28 cellular contexts compared by ENCODE assay signal in genomic region chr22:46992121-46992731, GRCh38.
DNase-seq lines count a peak whose midpoint lies in the region; ATAC-seq, FAIRE-seq and TF ChIP-seq lines count a peak whose summit lies in the region.
"Had no signal": no experiment of that assay in that cellular context is flagged by ENCODE, and none has a peak within 500 bp of the region (broad histone marks: within the 10 kb centered on the region; RNA-seq: fewer than 3 reads in every experiment).

No MANE protein-coding gene starts in this region.

- DNase-seq in stimulated activated naive CD8-positive, alpha-beta T cell treated with anti-CD3 and anti-CD28 coated beads, Interleukin-15, Interleukin-2, amounts not matched to agents 100 U/mL and 50 U/mL, for 24 hours, result no peak
- no peak for DNase-seq in WTC11 (ENCODE audit: low spot score)
- peak; percentile 42 for DNase-seq in osteoblast (ENCODE audit: insufficient read length, low spot score, missing footprints)
- DNase-seq in aorta, result no peak
- DNase-seq in GM12892 (ENCODE audit: insufficient read length), result no peak
- no peak for DNase-seq in NCI-H2171 treated with DMSO at 0.1 percent for 48 hours (lab: John Stamatoyannopoulos, UW)
- no peak for DNase-seq in NCI-H345 treated with DMSO at 0.1 percent for 48 hours (lab: John Stamatoyannopoulos, UW; ENCODE audit: unreplicated experiment)
- DNase-seq: CD4-positive, alpha-beta T cell; DMS53; IMR-90; KG1; MM.1S; NCI-H1048; NCI-H1417; NCI-H1694; NCI-H2029 treated with DMSO at 0.1 percent for 48 hours; NCI-H2227 treated with DMSO at 0.1 percent for 48 hours; NCI-H510A; NCI-H69; SHP77 treated with DMSO at 0.1 percent for 48 hours had no signal

- no peaks in the 10 kb centered on the region for H3K9me3 Mint-ChIP-seq in stimulated activated naive CD8-positive, alpha-beta T cell treated with anti-CD3 and anti-CD28 coated beads, Interleukin-15, Interleukin-2, amounts not matched to agents 100 ng/mL and 50 ng/mL, for 24 hours
- no peaks in the 10 kb centered on the region for H3K9me3 Mint-ChIP-seq in WTC11
- H3K9me3 Mint-ChIP-seq: CD4-positive, alpha-beta T cell had no signal

- no peaks in the 10 kb centered on the region for H3K9me3 ChIP-seq in osteoblast (ENCODE audit: low read depth, low read length)
- no peaks in the 10 kb centered on the region for H3K9me3 ChIP-seq in aorta (ENCODE audit: control insufficient read depth, low read length)
- H3K9me3 ChIP-seq: BLaER1 had no signal

- peak overlapping the region; percentile 22 for H3K27ac Mint-ChIP-seq in stimulated activated naive CD8-positive, alpha-beta T cell treated with anti-CD3 and anti-CD28 coated beads, Interleukin-15, Interleukin-2, amounts not matched to agents 100 ng/mL and 50 ng/mL, for 24 hours
- H3K27ac Mint-ChIP-seq in WTC11, result peak overlapping the region; percentile 65
- H3K27ac Mint-ChIP-seq: CD4-positive, alpha-beta T cell had no signal

- H2AFZ ChIP-seq in osteoblast (ENCODE audit: low read length), result no peak overlapping the region

- no peak overlapping the region for H3K4me2 ChIP-seq in osteoblast (ENCODE audit: insufficient read depth, low read length)
- H3K4me2 ChIP-seq: BLaER1 had no signal

- peaks cover 13% of the 10 kb centered on the region for H3K36me3 Mint-ChIP-seq in stimulated activated naive CD8-positive, alpha-beta T cell treated with anti-CD3 and anti-CD28 coated beads, Interleukin-15, Interleukin-2, amounts not matched to agents 100 ng/mL and 50 ng/mL, for 24 hours (ENCODE audit: low read depth)
- peaks cover 3% of the 10 kb centered on the region; the same call in 1 of the 2 replicates for H3K36me3 Mint-ChIP-seq in WTC11

- FAIRE-seq in GM12892 (lab: Jason Lieb, UNC), result no peak
- FAIRE-seq: A204.1, G401.6, H1, HTR-8/SVneo had no signal

- H3K27me3 ChIP-seq in osteoblast (ENCODE audit: insufficient read depth, low read length) (no peaks in the 10 kb centered on the region), aorta (ENCODE audit: control insufficient read depth in 1 of 2, insufficient read depth in 2 of 2, low read length in 1 of 2) (no peaks in the 10 kb centered on the region)
- H3K27me3 ChIP-seq: BLaER1 had no signal

- H3K27ac ChIP-seq in osteoblast (ENCODE audit: low read depth, low read length), result no peak overlapping the region
- no peak overlapping the region for H3K27ac ChIP-seq in aorta (ENCODE audit: low read depth in 1 of 2, low read length in 2 of 2)
- H3K27ac ChIP-seq: BLaER1, RWPE1 had no signal

- H3K27me3 Mint-ChIP-seq in stimulated activated naive CD8-positive, alpha-beta T cell treated with anti-CD3 and anti-CD28 coated beads, Interleukin-15, Interleukin-2, amounts not matched to agents 100 ng/mL and 50 ng/mL, for 24 hours, result no peaks in the 10 kb centered on the region
- no peaks in the 10 kb centered on the region for H3K27me3 Mint-ChIP-seq in WTC11 (ENCODE audit: low read depth)
- H3K27me3 Mint-ChIP-seq: CD4-positive, alpha-beta T cell had no signal

- no peaks in the 10 kb centered on the region for H3K79me2 ChIP-seq in osteoblast (ENCODE audit: insufficient read depth, low read length)

- POLR2A ChIA-PET in WTC11 (lab: Charles Lee), result no interaction called here

- TF ChIP-seq CTCF in WTC11 (IDR thresholded peaks at IDR 0.05), result no peak
- TF ChIP-seq CTCF in osteoblast (IDR thresholded peaks at IDR 0.05; ENCODE audit: extremely low read depth, low read depth, low read length), result no peak

- no peaks in the 10 kb centered on the region for H3K36me3 ChIP-seq in osteoblast (ENCODE audit: insufficient read depth, low read length)
- H3K36me3 ChIP-seq in aorta (ENCODE audit: control insufficient read depth in 1 of 2, insufficient read depth in 2 of 2, low read length in 1 of 2), result no peaks in the 10 kb centered on the region

- H3K4me1 ChIP-seq in osteoblast (ENCODE audit: insufficient read depth, low read length) (no peaks in the 10 kb centered on the region), aorta (ENCODE audit: control insufficient read depth in 1 of 2, insufficient read depth in 2 of 2, low read length in 2 of 2) (no peaks in the 10 kb centered on the region)

- peaks cover 17% of the 10 kb centered on the region for H4K20me1 ChIP-seq in osteoblast (ENCODE audit: insufficient read depth, low read length)

- H3K4me3 ChIP-seq in osteoblast (ENCODE audit: insufficient read depth, low read length) (no peak overlapping the region), aorta (ENCODE audit: low read length in 2 of 2) (no peak overlapping the region)
- H3K4me3 ChIP-seq: BLaER1 had no signal

- no peaks in the 10 kb centered on the region for H3K4me1 Mint-ChIP-seq in stimulated activated naive CD8-positive, alpha-beta T cell treated with anti-CD3 and anti-CD28 coated beads, Interleukin-15, Interleukin-2, amounts not matched to agents 100 ng/mL and 50 ng/mL, for 24 hours (ENCODE audit: low read depth)
- H3K4me1 Mint-ChIP-seq in WTC11, result peaks cover 9% of the 10 kb centered on the region

- 85 to 89% methylated on average over 25 of the region's 25 CpGs for WGBS in aorta, 2 donors

- H3K4me3 Mint-ChIP-seq in stimulated activated naive CD8-positive, alpha-beta T cell treated with anti-CD3 and anti-CD28 coated beads, Interleukin-15, Interleukin-2, amounts not matched to agents 100 ng/mL and 50 ng/mL, for 24 hours, result no peak overlapping the region
- no peak overlapping the region for H3K4me3 Mint-ChIP-seq in WTC11
- H3K4me3 Mint-ChIP-seq: CD4-positive, alpha-beta T cell had no signal

- intact Hi-C loops in aorta (cut with DNase I), result no loop called here

- TF ChIP-seq POLR2A in GM12892 (IDR thresholded peaks at IDR 0.05; ENCODE audit: low read depth, low read length), result no peak

- CTCF ChIA-PET in WTC11 (lab: Charles Lee), result interaction anchor here (4.6 kb wide), 1 partner anchor 21 kb away, joined by 18 read pairs; no protein-coding TSS in a partner anchor

- ATAC-seq in stimulated activated naive CD8-positive, alpha-beta T cell treated with anti-CD3 and anti-CD28 coated beads, Interleukin-15, Interleukin-2, amounts not matched to agents 100 U/mL and 50 U/mL, for 24 hours, result no peak
- ATAC-seq in WTC11, result peak; percentile 44; the same call in 1 of the 2 replicates
- ATAC-seq in aorta (ENCODE audit: low FRiP score), result peak; percentile 15
- ATAC-seq: Panc1 had no signal

TF ChIP-seq in WTC11, 78 proteins besides CTCF, POLR2A, EP300 and RAD21:
- TF ChIP-seq NR3C1 (CRISPR knock-in tag; conservative IDR thresholded peaks at IDR 0.05; ENCODE audit: low read depth) (no peak), E2F4 (CRISPR knock-in tag; IDR thresholded peaks at IDR 0.05; ENCODE audit: borderline replicate concordance, low read depth) (no peak), ZNF121 (CRISPR knock-in tag; IDR thresholded peaks at IDR 0.05) (0 out of 2 replicates have a peak, but pooled peaks have one; percentile 10), ZNF425 (CRISPR knock-in tag; conservative IDR thresholded peaks at IDR 0.05) (no peak), AR (CRISPR knock-in tag; IDR thresholded peaks at IDR 0.05) (no peak)
